In genomic region chr5:107352576-107352975, GRCh38 we compare ENCODE assay signal across 28 cellular contexts.
"Had no signal": no experiment of that assay in that cellular context is flagged by ENCODE, and none has a peak within 500 bp of the region (broad histone marks: within the 10 kb centered on the region; RNA-seq: fewer than 3 reads in every experiment).

No MANE protein-coding gene starts in this region.

- H3K27me3 Mint-ChIP-seq: activated CD8-positive, alpha-beta memory T cell treated with anti-CD3 and anti-CD28 coated beads, Interleukin-2, amount 10 ng/mL, durations not matched to agents 7 days and 5 days; activated CD8-positive, alpha-beta T cell treated with anti-CD3 and anti-CD28 coated beads for 36 hours; activated naive CD4-positive, alpha-beta T cell treated with anti-CD3 and anti-CD28 coated beads, Interleukin-2, amount 50 U/mL, for 24 hours; natural killer cell treated with Interleukin-12 subunit alpha and Interleukin-12 subunit beta and Interleukin-15 and Interleukin-18, amount 100 ng/mL, for 72 hours; type B pancreatic cell had no signal

- ATAC-seq: activated CD8-positive, alpha-beta memory T cell treated with anti-CD3 and anti-CD28 coated beads, Interleukin-2, amount 10 ng/mL, durations not matched to agents 7 days and 5 days; activated CD8-positive, alpha-beta T cell treated with anti-CD3 and anti-CD28 coated beads for 36 hours; body of pancreas; gastroesophageal sphincter had no signal

- H3K4me3 Mint-ChIP-seq: activated CD4-positive, alpha-beta T cell treated with anti-CD3 and anti-CD28 coated beads, Interleukin-2, amount 10 ng/mL, durations not matched to agents 7 days and 5 days; activated CD8-positive, alpha-beta memory T cell treated with anti-CD3 and anti-CD28 coated beads, Interleukin-2, amount 10 ng/mL, durations not matched to agents 7 days and 5 days; activated CD8-positive, alpha-beta T cell treated with anti-CD3 and anti-CD28 coated beads for 36 hours; activated naive CD4-positive, alpha-beta T cell treated with anti-CD3 and anti-CD28 coated beads, Interleukin-2, amount 50 U/mL, for 24 hours; activated T-helper 1 cell treated with anti-CD3 and anti-CD28 coated beads, Interleukin-12 subunit alpha, Interleukin-12 subunit beta, Interleukin-2, Interleukin-4 antibody, amounts not matched to agents 30 ng/mL and 10 ng/mL and 1 ng/mL, durations not matched to agents 14 hours and 24 hours and 36 hours; natural killer cell treated with Interleukin-12 subunit alpha and Interleukin-12 subunit beta and Interleukin-15 and Interleukin-18, amount 100 ng/mL, for 72 hours; T-helper 2 cell treated with Interferon-gamma antibody and Interleukin-4, amounts not matched to agents 5 μg/mL and 100 μg/mL, for 36 hours; type B pancreatic cell had no signal

- H3K4me3 ChIP-seq: body of pancreas, colonic mucosa, dorsolateral prefrontal cortex, esophagus squamous epithelium, gastroesophageal sphincter, ovary, prostate gland, thoracic aorta had no signal

- H3K27ac ChIP-seq: body of pancreas, colonic mucosa, dorsolateral prefrontal cortex, esophagus squamous epithelium, gastroesophageal sphincter, neutrophil, ovary, prostate gland, thoracic aorta, VCaP had no signal

- H3K36me3 Mint-ChIP-seq: activated CD8-positive, alpha-beta memory T cell treated with anti-CD3 and anti-CD28 coated beads, Interleukin-2, amount 10 ng/mL, durations not matched to agents 7 days and 5 days; activated naive CD4-positive, alpha-beta T cell treated with anti-CD3 and anti-CD28 coated beads, Interleukin-2, amount 50 U/mL, for 24 hours; natural killer cell treated with Interleukin-12 subunit alpha and Interleukin-12 subunit beta and Interleukin-15 and Interleukin-18, amount 100 ng/mL, for 72 hours had no signal

- DNase-seq: activated CD4-positive, alpha-beta T cell treated with anti-CD3 and anti-CD28 coated beads, Interleukin-2, amount 10 ng/mL, durations not matched to agents 7 days and 5 days; activated CD4-positive, CD25-positive, alpha-beta regulatory T cell treated with anti-CD3 and anti-CD28 coated beads, Interleukin-2, amount 50 U/mL, for 72 hours; activated CD8-positive, alpha-beta memory T cell treated with anti-CD3 and anti-CD28 coated beads, Interleukin-2, amount 10 ng/mL, durations not matched to agents 7 days and 5 days; activated CD8-positive, alpha-beta T cell treated with anti-CD3 and anti-CD28 coated beads for 36 hours; activated gamma-delta T cell; activated T-cell treated with anti-CD3 and anti-CD28 coated beads for 4 hours; anterior cingulate cortex; body of pancreas; caudate nucleus; colonic mucosa; dorsolateral prefrontal cortex; esophagus squamous epithelium; head of caudate nucleus; hypothalamus; ovary; stimulated activated CD4-positive, alpha-beta T cell treated with anti-CD3 and anti-CD28 coated beads, Interleukin-2, amount 100 ng/mL, for 48 hours; stimulated activated CD8-positive, alpha-beta memory T cell treated with anti-CD3 and anti-CD28 coated beads, Interleukin-4, amount 100 ng/mL, for 48 hours; stimulated activated naive CD4-positive, alpha-beta T cell had no signal

- H3K27me3 ChIP-seq: body of pancreas, colonic mucosa, dorsolateral prefrontal cortex, esophagus squamous epithelium, gastroesophageal sphincter, neutrophil, ovary had no signal

- H3K9me3 ChIP-seq: body of pancreas, colonic mucosa, esophagus squamous epithelium, neutrophil, ovary, prostate gland, thoracic aorta had no signal

- H3K9me3 Mint-ChIP-seq: activated CD4-positive, alpha-beta T cell treated with anti-CD3 and anti-CD28 coated beads, Interleukin-2, amount 10 ng/mL, durations not matched to agents 7 days and 5 days; activated naive CD4-positive, alpha-beta T cell treated with anti-CD3 and anti-CD28 coated beads, Interleukin-2, amount 50 U/mL, for 24 hours; activated T-helper 1 cell treated with anti-CD3 and anti-CD28 coated beads, Interleukin-12 subunit alpha, Interleukin-12 subunit beta, Interleukin-2, Interleukin-4 antibody, amounts not matched to agents 30 ng/mL and 10 ng/mL and 1 ng/mL, durations not matched to agents 14 hours and 24 hours and 36 hours; natural killer cell treated with Interleukin-12 subunit alpha and Interleukin-12 subunit beta and Interleukin-15 and Interleukin-18, amount 100 ng/mL, for 72 hours; T-helper 2 cell treated with Interferon-gamma antibody and Interleukin-4, amounts not matched to agents 5 μg/mL and 100 μg/mL, for 36 hours; type B pancreatic cell had no signal

- H3K4me1 ChIP-seq: body of pancreas, colonic mucosa, esophagus squamous epithelium, gastroesophageal sphincter, prostate gland had no signal

- H3K27ac Mint-ChIP-seq: activated CD4-positive, alpha-beta T cell treated with anti-CD3 and anti-CD28 coated beads, Interleukin-2, amount 10 ng/mL, durations not matched to agents 7 days and 5 days; activated CD8-positive, alpha-beta memory T cell treated with anti-CD3 and anti-CD28 coated beads, Interleukin-2, amount 10 ng/mL, durations not matched to agents 7 days and 5 days; activated CD8-positive, alpha-beta T cell treated with anti-CD3 and anti-CD28 coated beads for 36 hours; activated naive CD4-positive, alpha-beta T cell treated with anti-CD3 and anti-CD28 coated beads, Interleukin-2, amount 50 U/mL, for 24 hours; activated T-helper 1 cell treated with anti-CD3 and anti-CD28 coated beads, Interleukin-12 subunit alpha, Interleukin-12 subunit beta, Interleukin-2, Interleukin-4 antibody, amounts not matched to agents 30 ng/mL and 10 ng/mL and 1 ng/mL, durations not matched to agents 14 hours and 24 hours and 36 hours; natural killer cell treated with Interleukin-12 subunit alpha and Interleukin-12 subunit beta and Interleukin-15 and Interleukin-18, amount 100 ng/mL, for 72 hours; T-helper 2 cell treated with Interferon-gamma antibody and Interleukin-4, amounts not matched to agents 5 μg/mL and 100 μg/mL, for 36 hours; type B pancreatic cell had no signal

- H3K36me3 ChIP-seq: colonic mucosa, esophagus squamous epithelium, gastroesophageal sphincter, neutrophil, ovary, prostate gland, thoracic aorta had no signal

- H3K4me1 Mint-ChIP-seq: activated CD4-positive, alpha-beta T cell treated with anti-CD3 and anti-CD28 coated beads, Interleukin-2, amount 10 ng/mL, durations not matched to agents 7 days and 5 days; activated CD8-positive, alpha-beta memory T cell treated with anti-CD3 and anti-CD28 coated beads, Interleukin-2, amount 10 ng/mL, durations not matched to agents 7 days and 5 days; activated naive CD4-positive, alpha-beta T cell treated with anti-CD3 and anti-CD28 coated beads, Interleukin-2, amount 50 U/mL, for 24 hours had no signal
